In the genomic region with DNA sequence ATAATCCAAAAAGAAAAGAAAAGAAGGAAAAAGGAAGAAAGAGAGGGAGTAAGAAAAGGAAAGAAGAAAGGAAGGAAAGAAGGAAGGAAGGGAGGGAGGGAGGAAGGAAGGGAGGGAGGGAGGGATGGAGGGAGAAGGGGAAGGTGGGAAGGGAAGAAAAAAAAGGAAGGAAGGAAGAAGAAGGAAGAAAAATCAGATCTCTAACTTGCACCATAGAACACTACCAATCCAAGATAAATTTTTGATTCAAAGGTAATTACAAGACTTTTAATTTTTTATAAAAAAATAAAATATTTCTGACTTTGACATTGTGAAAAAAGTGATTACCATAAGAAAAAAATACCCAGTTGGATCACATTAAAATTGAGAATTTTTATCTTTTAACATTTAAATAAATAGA, we compare ENCODE assay signal across 5 cellular contexts.
"Had no signal": no experiment of that assay in that cellular context is flagged by ENCODE, and none has a peak within 500 bp of the region (broad histone marks: within the 10 kb centered on the region; RNA-seq: fewer than 3 reads in every experiment).

No MANE protein-coding gene starts in this region.

- DNase-seq: IMR-90, KBM-7 had no signal

- H3K4me3 ChIP-seq: K562 had no signal

- FAIRE-seq: HTR-8/SVneo, K562 had no signal

- H3K27ac ChIP-seq: HL-60 had no signal

- ATAC-seq: K562 had no signal
